In genomic region chr1:58546520-58547308, GRCh38 we compare ENCODE assay signal across 1 cellular context.
A peak's percentile ranks its signal among the peaks of the same experiment; 100 is the strongest.
TF ChIP-seq lines count a peak whose summit lies in the region.

OMA1 (minus strand) TSS chr1:58546726; CDS start chr1:58539294, 7,432 bp downstream.

TF ChIP-seq in HepG2, 621 proteins besides CTCF, POLR2A, EP300 and RAD21 (continued from another document and continues in another):
- TF ChIP-seq, protein P1, sequence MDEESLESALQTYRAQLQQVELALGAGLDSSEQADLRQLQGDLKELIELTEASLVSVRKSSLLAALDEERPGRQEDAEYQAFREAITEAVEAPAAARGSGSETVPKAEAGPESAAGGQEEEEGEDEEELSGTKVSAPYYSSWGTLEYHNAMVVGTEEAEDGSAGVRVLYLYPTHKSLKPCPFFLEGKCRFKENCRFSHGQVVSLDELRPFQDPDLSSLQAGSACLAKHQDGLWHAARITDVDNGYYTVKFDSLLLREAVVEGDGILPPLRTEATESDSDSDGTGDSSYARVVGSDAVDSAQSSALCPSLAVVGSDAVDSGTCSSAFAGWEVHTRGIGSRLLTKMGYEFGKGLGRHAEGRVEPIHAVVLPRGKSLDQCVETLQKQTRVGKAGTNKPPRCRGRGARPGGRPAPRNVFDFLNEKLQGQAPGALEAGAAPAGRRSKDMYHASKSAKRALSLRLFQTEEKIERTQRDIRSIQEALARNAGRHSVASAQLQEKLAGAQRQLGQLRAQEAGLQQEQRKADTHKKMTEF (CRISPR knock-in tag; IDR thresholded peaks at IDR 0.05), result peak; percentile 60; the same call in 1 of the 2 replicates
- TF ChIP-seq ZNF263 (CRISPR knock-in tag; IDR thresholded peaks at IDR 0.05) (no peak), ZNF20 (CRISPR knock-in tag; IDR thresholded peaks at IDR 0.05) (no peak), ZNF44 (CRISPR knock-in tag; IDR thresholded peaks at IDR 0.05) (no peak), ZNF614 (CRISPR knock-in tag; IDR thresholded peaks at IDR 0.05; ENCODE audit: borderline replicate concordance) (no peak; the same call in 1 of the 2 replicates), JUN (CRISPR knock-in tag; IDR thresholded peaks at IDR 0.05) (no peak), FOSL1 (CRISPR knock-in tag; IDR thresholded peaks at IDR 0.05; ENCODE audit: borderline replicate concordance) (0 out of 2 replicates have a peak, but pooled peaks have one; percentile 15), IKZF1 (IDR thresholded peaks at IDR 0.05) (no peak), MIER3 (CRISPR knock-in tag; IDR thresholded peaks at IDR 0.05; ENCODE audit: borderline replicate concordance) (peak; percentile 38; the same call in 1 of the 2 replicates), ZNF83 (CRISPR knock-in tag; IDR thresholded peaks at IDR 0.05; ENCODE audit: borderline replicate concordance) (no peak), ZNF782 (CRISPR knock-in tag; IDR thresholded peaks at IDR 0.05; ENCODE audit: borderline replicate concordance) (no peak), ZNF761 (CRISPR knock-in tag; conservative IDR thresholded peaks at IDR 0.05) (no peak), EZH2 (conservative IDR thresholded peaks at IDR 0.05; ENCODE audit: low read depth, low read length) (no peak), ZNF33B (CRISPR knock-in tag; IDR thresholded peaks at IDR 0.05) (no peak), ZNF235 (CRISPR knock-in tag; IDR thresholded peaks at IDR 0.05; ENCODE audit: borderline replicate concordance) (no peak), SMARCE1 (IDR thresholded peaks at IDR 0.05; ENCODE audit: borderline replicate concordance) (no peak), ZNF574 (CRISPR knock-in tag; IDR thresholded peaks at IDR 0.05) (peak; percentile 92), ZNF138 (CRISPR knock-in tag; IDR thresholded peaks at IDR 0.05; ENCODE audit: low read depth) (no peak), GTF2F1 (IDR thresholded peaks at IDR 0.05; ENCODE audit: low read length) (no peak), FOXO4 (CRISPR knock-in tag; conservative IDR thresholded peaks at IDR 0.05) (no peak), ZBTB3 (CRISPR knock-in tag; IDR thresholded peaks at IDR 0.05; ENCODE audit: borderline replicate concordance, low read depth) (no peak), NBN (conservative IDR thresholded peaks at IDR 0.05) (no peak), ZFY (CRISPR knock-in tag; IDR thresholded peaks at IDR 0.05) (no peak), KAT7 (CRISPR knock-in tag; IDR thresholded peaks at IDR 0.05; ENCODE audit: borderline replicate concordance) (no peak), KMT2B (CRISPR knock-in tag; IDR thresholded peaks at IDR 0.05) (0 out of 2 replicates have a peak, but pooled peaks have one; percentile 48), ZBTB21 (CRISPR knock-in tag; IDR thresholded peaks at IDR 0.05) (no peak), HNRNPH1 (optimal IDR thresholded peaks at IDR 0.05; ENCODE audit: low read depth, low read length) (no peak), CREBL2 (CRISPR knock-in tag; IDR thresholded peaks at IDR 0.05; ENCODE audit: borderline replicate concordance) (no peak), AHDC1 (CRISPR knock-in tag; IDR thresholded peaks at IDR 0.05; ENCODE audit: borderline replicate concordance) (no peak), HCFC1 (IDR thresholded peaks at IDR 0.05; ENCODE audit: low read depth, low read length) (no peak)
- TF ChIP-seq, protein P2, sequence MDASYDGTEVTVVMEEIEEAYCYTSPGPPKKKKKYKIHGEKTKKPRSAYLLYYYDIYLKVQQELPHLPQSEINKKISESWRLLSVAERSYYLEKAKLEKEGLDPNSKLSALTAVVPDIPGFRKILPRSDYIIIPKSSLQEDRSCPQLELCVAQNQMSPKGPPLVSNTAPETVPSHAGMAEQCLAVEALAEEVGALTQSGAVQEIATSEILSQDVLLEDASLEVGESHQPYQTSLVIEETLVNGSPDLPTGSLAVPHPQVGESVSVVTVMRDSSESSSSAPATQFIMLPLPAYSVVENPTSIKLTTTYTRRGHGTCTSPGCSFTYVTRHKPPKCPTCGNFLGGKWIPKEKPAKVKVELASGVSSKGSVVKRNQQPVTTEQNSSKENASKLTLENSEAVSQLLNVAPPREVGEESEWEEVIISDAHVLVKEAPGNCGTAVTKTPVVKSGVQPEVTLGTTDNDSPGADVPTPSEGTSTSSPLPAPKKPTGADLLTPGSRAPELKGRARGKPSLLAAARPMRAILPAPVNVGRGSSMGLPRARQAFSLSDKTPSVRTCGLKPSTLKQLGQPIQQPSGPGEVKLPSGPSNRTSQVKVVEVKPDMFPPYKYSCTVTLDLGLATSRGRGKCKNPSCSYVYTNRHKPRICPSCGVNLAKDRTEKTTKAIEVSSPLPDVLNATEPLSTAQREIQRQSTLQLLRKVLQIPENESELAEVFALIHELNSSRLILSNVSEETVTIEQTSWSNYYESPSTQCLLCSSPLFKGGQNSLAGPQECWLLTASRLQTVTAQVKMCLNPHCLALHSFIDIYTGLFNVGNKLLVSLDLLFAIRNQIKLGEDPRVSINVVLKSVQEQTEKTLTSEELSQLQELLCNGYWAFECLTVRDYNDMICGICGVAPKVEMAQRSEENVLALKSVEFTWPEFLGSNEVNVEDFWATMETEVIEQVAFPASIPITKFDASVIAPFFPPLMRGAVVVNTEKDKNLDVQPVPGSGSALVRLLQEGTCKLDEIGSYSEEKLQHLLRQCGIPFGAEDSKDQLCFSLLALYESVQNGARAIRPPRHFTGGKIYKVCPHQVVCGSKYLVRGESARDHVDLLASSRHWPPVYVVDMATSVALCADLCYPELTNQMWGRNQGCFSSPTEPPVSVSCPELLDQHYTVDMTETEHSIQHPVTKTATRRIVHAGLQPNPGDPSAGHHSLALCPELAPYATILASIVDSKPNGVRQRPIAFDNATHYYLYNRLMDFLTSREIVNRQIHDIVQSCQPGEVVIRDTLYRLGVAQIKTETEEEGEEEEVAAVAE (CRISPR knock-in tag; IDR thresholded peaks at IDR 0.05; ENCODE audit: borderline replicate concordance), result no peak
- TF ChIP-seq, protein P3, sequence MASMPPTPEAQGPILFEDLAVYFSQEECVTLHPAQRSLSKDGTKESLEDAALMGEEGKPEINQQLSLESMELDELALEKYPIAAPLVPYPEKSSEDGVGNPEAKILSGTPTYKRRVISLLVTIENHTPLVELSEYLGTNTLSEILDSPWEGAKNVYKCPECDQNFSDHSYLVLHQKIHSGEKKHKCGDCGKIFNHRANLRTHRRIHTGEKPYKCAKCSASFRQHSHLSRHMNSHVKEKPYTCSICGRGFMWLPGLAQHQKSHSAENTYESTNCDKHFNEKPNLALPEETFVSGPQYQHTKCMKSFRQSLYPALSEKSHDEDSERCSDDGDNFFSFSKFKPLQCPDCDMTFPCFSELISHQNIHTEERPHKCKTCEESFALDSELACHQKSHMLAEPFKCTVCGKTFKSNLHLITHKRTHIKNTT (CRISPR knock-in tag; IDR thresholded peaks at IDR 0.05), result no peak
- TF ChIP-seq, protein P4, sequence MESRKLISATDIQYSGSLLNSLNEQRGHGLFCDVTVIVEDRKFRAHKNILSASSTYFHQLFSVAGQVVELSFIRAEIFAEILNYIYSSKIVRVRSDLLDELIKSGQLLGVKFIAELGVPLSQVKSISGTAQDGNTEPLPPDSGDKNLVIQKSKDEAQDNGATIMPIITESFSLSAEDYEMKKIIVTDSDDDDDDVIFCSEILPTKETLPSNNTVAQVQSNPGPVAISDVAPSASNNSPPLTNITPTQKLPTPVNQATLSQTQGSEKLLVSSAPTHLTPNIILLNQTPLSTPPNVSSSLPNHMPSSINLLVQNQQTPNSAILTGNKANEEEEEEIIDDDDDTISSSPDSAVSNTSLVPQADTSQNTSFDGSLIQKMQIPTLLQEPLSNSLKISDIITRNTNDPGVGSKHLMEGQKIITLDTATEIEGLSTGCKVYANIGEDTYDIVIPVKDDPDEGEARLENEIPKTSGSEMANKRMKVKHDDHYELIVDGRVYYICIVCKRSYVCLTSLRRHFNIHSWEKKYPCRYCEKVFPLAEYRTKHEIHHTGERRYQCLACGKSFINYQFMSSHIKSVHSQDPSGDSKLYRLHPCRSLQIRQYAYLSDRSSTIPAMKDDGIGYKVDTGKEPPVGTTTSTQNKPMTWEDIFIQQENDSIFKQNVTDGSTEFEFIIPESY (CRISPR knock-in tag; IDR thresholded peaks at IDR 0.05), result peak; percentile 54; the same call in 1 of the 2 replicates
- TF ChIP-seq, protein P5, sequence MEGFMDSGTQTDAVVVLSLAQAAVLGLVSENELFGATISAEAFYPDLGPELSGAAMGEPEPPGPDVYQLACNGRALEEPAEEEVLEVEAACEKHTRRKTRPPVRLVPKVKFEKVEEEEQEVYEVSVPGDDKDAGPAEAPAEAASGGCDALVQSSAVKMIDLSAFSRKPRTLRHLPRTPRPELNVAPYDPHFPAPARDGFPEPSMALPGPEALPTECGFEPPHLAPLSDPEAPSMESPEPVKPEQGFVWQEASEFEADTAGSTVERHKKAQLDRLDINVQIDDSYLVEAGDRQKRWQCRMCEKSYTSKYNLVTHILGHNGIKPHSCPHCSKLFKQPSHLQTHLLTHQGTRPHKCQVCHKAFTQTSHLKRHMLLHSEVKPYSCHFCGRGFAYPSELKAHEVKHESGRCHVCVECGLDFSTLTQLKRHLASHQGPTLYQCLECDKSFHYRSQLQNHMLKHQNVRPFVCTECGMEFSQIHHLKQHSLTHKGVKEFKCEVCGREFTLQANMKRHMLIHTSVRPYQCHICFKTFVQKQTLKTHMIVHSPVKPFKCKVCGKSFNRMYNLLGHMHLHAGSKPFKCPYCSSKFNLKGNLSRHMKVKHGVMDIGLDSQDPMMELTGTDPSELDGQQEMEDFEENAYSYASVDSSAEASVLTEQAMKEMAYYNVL (CRISPR knock-in tag; IDR thresholded peaks at IDR 0.05; ENCODE audit: borderline replicate concordance), result peak; percentile 48; the same call in 1 of the 2 replicates
